In the genomic region with DNA sequence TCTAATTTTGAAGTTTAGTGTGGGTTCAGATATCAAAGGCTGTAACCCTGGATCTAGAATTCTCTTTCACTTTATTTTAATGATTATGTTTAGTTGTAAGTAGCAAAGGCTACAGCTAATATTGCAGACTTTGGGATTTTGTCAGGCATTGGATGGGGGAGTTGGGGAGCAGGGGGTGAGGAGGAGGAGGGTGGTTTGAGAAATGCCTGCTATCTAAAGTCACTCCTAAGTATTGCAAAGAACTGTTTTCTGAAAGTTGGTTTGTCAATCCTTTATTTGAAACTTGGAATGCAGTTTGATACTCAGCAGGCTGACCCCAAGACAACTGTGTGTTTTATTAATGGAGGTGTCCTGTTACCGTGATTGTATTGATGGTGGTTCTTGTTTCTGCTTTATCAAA, we compare ENCODE assay signal across 8 cellular contexts. TPM values are rescaled to one million over a fixed set of nuclear protein-coding genes. Genes with fewer than 3 reads are reported as not detected.
A peak's percentile ranks its signal among the peaks of the same experiment; 100 is the strongest.
DNase-seq lines count a peak whose midpoint lies in the region; ATAC-seq and TF ChIP-seq lines count a peak whose summit lies in the region.

No MANE protein-coding gene starts in this region.

- TF ChIP-seq CTCF in GM12864 (IDR thresholded peaks at IDR 0.05; ENCODE audit: low read depth, low read length, missing control alignments), result no peak
- TF ChIP-seq CTCF in Panc1 (IDR thresholded peaks at IDR 0.05), result no peak
- TF ChIP-seq CTCF in esophagus muscularis mucosa (IDR thresholded peaks at IDR 0.05), result no peak
- no peak for TF ChIP-seq CTCF in progenitor cell of endocrine pancreas (IDR thresholded peaks at IDR 0.05; ENCODE audit: unreplicated experiment)

- peak overlapping the region; percentile 84; the same call in 1 of the 2 replicates for H3K4me3 ChIP-seq in GM12864 (ENCODE audit: low read depth, low read length)
- H3K4me3 ChIP-seq in Panc1 (ENCODE audit: low read depth in 2 of 2, low read length in 2 of 2), result peak overlapping the region; percentile 81 to 95
- H3K4me3 ChIP-seq in esophagus muscularis mucosa, result peak overlapping the region; percentile 72 to 84 (median 79)

- no peak for TF ChIP-seq POLR2A in esophagus muscularis mucosa (IDR thresholded peaks at IDR 0.05; ENCODE audit: low read depth)

- no peak for TF ChIP-seq EP300 in esophagus muscularis mucosa (IDR thresholded peaks at IDR 0.05)

- peak overlapping the region; percentile 40; the same call in 1 of the 2 replicates for H3K27ac ChIP-seq in Panc1 (ENCODE audit: low read length)
- peak overlapping the region in 1 of 4 donors; percentile 81 for H3K27ac ChIP-seq in esophagus muscularis mucosa (replicated peaks in 1 of 4)

- intact Hi-C loops in Panc1 (cut with micrococcal nuclease; ENCODE audit: unreplicated experiment) (no loop called here), esophagus muscularis mucosa (cut with DNase I) (loop anchor here (2.0 kb wide), 1 partner anchor 317 kb away; no protein-coding TSS in a partner anchor)

- BruUV-seq in Panc1 (replicated peaks; lab: Mats Ljungman, UMichigan), result no TSS peak

- peaks cover 9% of the 10 kb centered on the region for H3K36me3 Mint-ChIP-seq in progenitor cell of endocrine pancreas (ENCODE audit: insufficient read depth)

- ATAC-seq in Panc1 (no peak), left lobe of liver (no peak)

- peak overlapping the region; percentile 96 for H3K4me3 Mint-ChIP-seq in progenitor cell of endocrine pancreas (ENCODE audit: low read depth)

- peaks cover 3% of the 10 kb centered on the region for H3K27me3 Mint-ChIP-seq in progenitor cell of endocrine pancreas

- H3K27me3 ChIP-seq in Panc1 (ENCODE audit: control insufficient read depth, insufficient read depth, low read length), result no peaks in the 10 kb centered on the region
- no peaks in the 10 kb centered on the region for H3K27me3 ChIP-seq in esophagus muscularis mucosa

- peaks cover 33% of the 10 kb centered on the region for H3K4me1 Mint-ChIP-seq in progenitor cell of endocrine pancreas (ENCODE audit: low read depth)

- POLR2A ChIA-PET in Panc1 (lab: Charles Lee), result no interaction called here

- no peak for DNase-seq in GM12864 (ENCODE audit: low read depth)
- DNase-seq in Panc1 (ENCODE audit: low read depth, low spot score), result no peak
- no peak for DNase-seq in esophagus muscularis mucosa (ENCODE audit: extremely low spot score)
- no peak for DNase-seq in progenitor cell of endocrine pancreas (ENCODE audit: low spot score, unreplicated experiment)
- no peak for DNase-seq in RPMI8226
- DNase-seq in left lobe of liver (ENCODE audit: low spot score), result no peak
- DNase-seq in activated CD4-positive, CD25-positive, alpha-beta regulatory T cell (lab: John Stamatoyannopoulos, UW), result no peak
- DNase-seq in cerebellar nuclear complex (lab: John Stamatoyannopoulos, UW), result no peak

- CTCF ChIA-PET in Panc1 (lab: Charles Lee), result no interaction called here

- H3K4me1 ChIP-seq in Panc1 (ENCODE audit: control insufficient read depth, insufficient read depth, low read length) (peaks cover 13% of the 10 kb centered on the region), esophagus muscularis mucosa (peaks cover 17 to 34% (median 26%) of the 10 kb centered on the region in 4 donors)

- WGBS in esophagus muscularis mucosa, result 65% methylated on average over 1 of the region's 1 CpG

- H3K9me3 ChIP-seq in Panc1 (ENCODE audit: control insufficient read depth, insufficient read depth, low read depth, low read length) (no peaks in the 10 kb centered on the region), esophagus muscularis mucosa (no peaks in the 10 kb centered on the region)

- H3K9me3 Mint-ChIP-seq in progenitor cell of endocrine pancreas (ENCODE audit: low read depth), result peaks cover 3% of the 10 kb centered on the region

- in situ Hi-C loops in Panc1 (cut with HindIII; ENCODE audit: low pct_unique_long_range_greater_than_20kb, low sequenced_read_pairs), result no loop called here

- H3K36me3 ChIP-seq in Panc1 (ENCODE audit: control insufficient read depth, insufficient read depth, low read length), result peaks cover 3% of the 10 kb centered on the region
- peaks cover 1 to 11% (median 9%) of the 10 kb centered on the region in 4 donors for H3K36me3 ChIP-seq in esophagus muscularis mucosa

- peak overlapping the region; percentile 99 for H3K27ac Mint-ChIP-seq in progenitor cell of endocrine pancreas

RNA-seq across cellular contexts. Expression of gene NTPCR, which starts 1.2 kb away (rescaled TPM):
- 46.8 TPM for total RNA-seq in Panc1 (2021; ENCODE audit: unreplicated experiment)
- 60.9 TPM for polyA plus RNA-seq in Panc1 (2012; ENCODE audit: insufficient read length)
- total RNA-seq in esophagus muscularis mucosa, result 10 to 100 TPM; 21.7 to 26.6 (median 24.6) TPM
- total RNA-seq in progenitor cell of endocrine pancreas, result 59.0 and 60.1 TPM in 2 replicates
- total RNA-seq in left lobe of liver, result 18.5 TPM
